In genomic region chr7:5500056-5500776, GRCh38 we compare ENCODE assay signal across 11 cellular contexts.
"Had no signal": no experiment of that assay in that cellular context is flagged by ENCODE, and none has a peak within 500 bp of the region (broad histone marks: within the 10 kb centered on the region; RNA-seq: fewer than 3 reads in every experiment).

No MANE protein-coding gene starts in this region.

- H3K36me3 ChIP-seq: neural progenitor cell had no signal

- H2AFZ ChIP-seq: hepatocyte, neural progenitor cell had no signal

- H3K4me2 ChIP-seq: hepatocyte, neural progenitor cell had no signal

- H3K9me3 Mint-ChIP-seq: activated CD4-positive, alpha-beta T cell treated with anti-CD3 and anti-CD28 coated beads, Interleukin-2, amount 10 ng/mL, durations not matched to agents 24 days and 14 days; activated naive CD4-positive, alpha-beta T cell treated with anti-CD3 and anti-CD28 coated beads for 36 hours; activated T-helper 1 cell treated with anti-CD3 and anti-CD28 coated beads, Interleukin-12 subunit alpha, Interleukin-12 subunit beta, Interleukin-2, Interleukin-4 antibody, amounts not matched to agents 30 ng/mL and 10 ng/mL and 1 ng/mL, durations not matched to agents 14 hours and 24 hours and 36 hours; neural progenitor cell; stimulated activated memory B cell treated with anti-CD40 and anti-IgM and Interleukin-4, amounts not matched to agents 10 μg/mL and 1 μg/mL and 100 μg/mL, for 72 hours; T-helper 1 cell treated with Interleukin-12 subunit alpha and Interleukin-12 subunit beta and Interleukin-4 antibody, amounts not matched to agents 30 μg/mL and 1 μg/mL, for 36 hours had no signal

- H3K27me3 ChIP-seq: hepatocyte, neural progenitor cell, transverse colon had no signal

- DNase-seq: activated CD4-positive, alpha-beta T cell treated with anti-CD3 and anti-CD28 coated beads, Interleukin-2, amount 10 ng/mL, durations not matched to agents 24 days and 14 days; activated naive CD4-positive, alpha-beta T cell treated with anti-CD3 and anti-CD28 coated beads for 36 hours; effector memory CD4-positive, alpha-beta T cell; kidney glomerular epithelial cell; transverse colon had no signal

- H3K9ac ChIP-seq: neural progenitor cell had no signal

- H3K4me3 ChIP-seq: coronary artery, hepatocyte, neural progenitor cell, transverse colon had no signal

- H3K4me1 ChIP-seq: neural progenitor cell had no signal

- H3K9me3 ChIP-seq: transverse colon had no signal

- H3K27ac Mint-ChIP-seq: activated CD4-positive, alpha-beta T cell treated with anti-CD3 and anti-CD28 coated beads, Interleukin-2, amount 10 ng/mL, durations not matched to agents 24 days and 14 days; activated naive CD4-positive, alpha-beta T cell treated with anti-CD3 and anti-CD28 coated beads for 36 hours; activated T-helper 1 cell treated with anti-CD3 and anti-CD28 coated beads, Interleukin-12 subunit alpha, Interleukin-12 subunit beta, Interleukin-2, Interleukin-4 antibody, amounts not matched to agents 30 ng/mL and 10 ng/mL and 1 ng/mL, durations not matched to agents 14 hours and 24 hours and 36 hours; neural progenitor cell; stimulated activated memory B cell treated with anti-CD40 and anti-IgM and Interleukin-4, amounts not matched to agents 10 μg/mL and 1 μg/mL and 100 μg/mL, for 72 hours; T-helper 1 cell treated with Interleukin-12 subunit alpha and Interleukin-12 subunit beta and Interleukin-4 antibody, amounts not matched to agents 30 μg/mL and 1 μg/mL, for 36 hours had no signal

- H3K27me3 Mint-ChIP-seq: activated CD4-positive, alpha-beta T cell treated with anti-CD3 and anti-CD28 coated beads, Interleukin-2, amount 10 ng/mL, durations not matched to agents 24 days and 14 days; stimulated activated memory B cell treated with anti-CD40 and anti-IgM and Interleukin-4, amounts not matched to agents 10 μg/mL and 1 μg/mL and 100 μg/mL, for 72 hours had no signal

- H3K4me3 Mint-ChIP-seq: activated CD4-positive, alpha-beta T cell treated with anti-CD3 and anti-CD28 coated beads, Interleukin-2, amount 10 ng/mL, durations not matched to agents 24 days and 14 days; activated naive CD4-positive, alpha-beta T cell treated with anti-CD3 and anti-CD28 coated beads for 36 hours; activated T-helper 1 cell treated with anti-CD3 and anti-CD28 coated beads, Interleukin-12 subunit alpha, Interleukin-12 subunit beta, Interleukin-2, Interleukin-4 antibody, amounts not matched to agents 30 ng/mL and 10 ng/mL and 1 ng/mL, durations not matched to agents 14 hours and 24 hours and 36 hours; neural progenitor cell; stimulated activated memory B cell treated with anti-CD40 and anti-IgM and Interleukin-4, amounts not matched to agents 10 μg/mL and 1 μg/mL and 100 μg/mL, for 72 hours; T-helper 1 cell treated with Interleukin-12 subunit alpha and Interleukin-12 subunit beta and Interleukin-4 antibody, amounts not matched to agents 30 μg/mL and 1 μg/mL, for 36 hours had no signal

- H3K27ac ChIP-seq: coronary artery, hepatocyte, neural progenitor cell, transverse colon had no signal
